ENCODE assay signal across 10 cellular contexts in genomic region chr1:59484090-59484489, GRCh38.
A peak's percentile ranks its signal among the peaks of the same experiment; 100 is the strongest.
DNase-seq lines count a peak whose midpoint lies in the region; ATAC-seq and TF ChIP-seq lines count a peak whose summit lies in the region.
"Had no signal": no experiment of that assay in that cellular context is flagged by ENCODE, and none has a peak within 500 bp of the region (broad histone marks: within the 10 kb centered on the region; RNA-seq: fewer than 3 reads in every experiment).

No MANE protein-coding gene starts in this region.

- peak; percentile 64 for DNase-seq in H4 (ENCODE audit: low spot score)
- peak; percentile 52 for DNase-seq in SW480 (ENCODE audit: low spot score)
- DNase-seq in foreskin fibroblast, result peak; percentile 83 to 91
- DNase-seq in superior temporal gyrus (ENCODE audit: extremely low spot score), result peak; percentile 57
- no peak for DNase-seq in natural killer cell
- no peak for DNase-seq in NOMO-1 (lab: John Stamatoyannopoulos, UW; ENCODE audit: unreplicated experiment in 2 of 2)
- no peak for DNase-seq in NCI-H774 (lab: John Stamatoyannopoulos, UW)
- no peak for DNase-seq in germinal center (ENCODE audit: low spot score)
- DNase-seq: activated CD4-positive, alpha-beta T cell treated with anti-CD3 and anti-CD28 coated beads, Interleukin-2, amount 50 U/mL, for 48 hours; amygdala had no signal

- TF ChIP-seq CTCF in foreskin fibroblast (IDR thresholded peaks at IDR 0.05; ENCODE audit: low read depth, low read length), result no peak
- no peak for TF ChIP-seq CTCF in natural killer cell (IDR thresholded peaks at IDR 0.05)

- intact Hi-C loops in natural killer cell (cut with micrococcal nuclease), result no loop called here

- H3K27me3 Mint-ChIP-seq in natural killer cell (ENCODE audit: low read depth in 2 of 2), result no peaks in the 10 kb centered on the region

- no peak overlapping the region for H3K4me3 ChIP-seq in foreskin fibroblast (ENCODE audit: low read depth in 1 of 2, low read length in 2 of 2)

- no peak overlapping the region for H3K4me3 Mint-ChIP-seq in natural killer cell

- H3K36me3 Mint-ChIP-seq in natural killer cell, result no peaks in the 10 kb centered on the region

- no peak overlapping the region for H3K27ac Mint-ChIP-seq in natural killer cell

- ATAC-seq in natural killer cell, result no peak

- peaks cover 0 to 3% of the 10 kb centered on the region in 2 donors for H3K4me1 Mint-ChIP-seq in natural killer cell

- no peaks in the 10 kb centered on the region for H3K9me3 Mint-ChIP-seq in natural killer cell

Comparison
In these comparisons a context has a peak if more than half of its experiments do, and no peak if none do; other contexts are left out.
1. DNase-seq: peak in H4 (single experiment), SW480 (single experiment), foreskin fibroblast (2 of 2) and superior temporal gyrus (single experiment); none in natural killer cell (single experiment), NOMO-1 (0 of 2), NCI-H774 (single experiment) and germinal center (single experiment).